Comparison of ENCODE assay signal across 9 cellular contexts in the genomic region with DNA sequence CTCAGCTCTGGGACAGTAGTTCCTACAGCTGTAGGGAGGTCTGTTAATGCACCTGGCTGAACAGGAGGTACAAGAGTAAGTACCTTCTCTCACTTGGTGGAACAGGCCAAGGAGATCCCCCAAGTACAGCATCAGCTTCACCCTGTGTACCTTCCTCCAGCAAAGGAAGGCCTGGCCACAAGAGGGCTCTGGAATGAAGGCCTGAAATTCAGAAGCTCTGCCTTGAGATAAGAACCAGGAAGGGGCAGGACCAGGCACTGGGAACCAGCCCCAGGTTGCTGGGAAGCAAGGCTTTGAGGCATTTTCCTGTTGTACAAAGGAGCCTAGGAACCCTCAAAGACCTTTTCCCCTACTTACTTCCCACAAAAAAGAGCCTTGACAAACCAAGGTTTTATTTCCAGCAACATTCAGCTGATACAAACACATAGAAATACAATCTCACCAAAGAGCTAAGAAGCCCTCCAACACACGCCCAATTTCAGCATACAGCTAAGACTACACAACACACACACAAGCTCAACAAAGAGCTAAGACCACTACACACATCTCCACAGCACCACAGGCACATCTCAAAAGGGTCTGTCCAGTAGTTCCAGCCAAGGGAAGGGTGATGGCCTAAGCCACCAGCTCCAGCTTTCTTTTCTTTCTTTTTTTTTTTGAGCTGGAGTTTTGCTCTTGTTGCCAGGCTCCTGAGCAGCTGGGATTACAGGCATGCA. TPM values are rescaled to one million over a fixed set of nuclear protein-coding genes. Genes with fewer than 3 reads are reported as not detected.
A peak's percentile ranks its signal among the peaks of the same experiment; 100 is the strongest.
DNase-seq lines count a peak whose midpoint lies in the region; ATAC-seq and TF ChIP-seq lines count a peak whose summit lies in the region.
"Had no signal": no experiment of that assay in that cellular context is flagged by ENCODE, and none has a peak within 500 bp of the region (broad histone marks: within the 10 kb centered on the region; RNA-seq: fewer than 3 reads in every experiment).

No MANE protein-coding gene starts in this region.

- H3K36me3 ChIP-seq in body of pancreas (replicated peaks in 1 of 2; ENCODE audit: insufficient read depth in 1 of 2, low read depth in 2 of 2), result peaks cover 15 to 19% of the 10 kb centered on the region in 2 donors
- peaks cover 0 to 44% (median 31%) of the 10 kb centered on the region in 6 donors for H3K36me3 ChIP-seq in spleen

- H3K4me3 ChIP-seq in body of pancreas (no peak overlapping the region), spleen (no peak overlapping the region)
- H3K4me3 ChIP-seq: SK-N-MC had no signal

- WGBS in body of pancreas, 2 donors, result 92 to 93% methylated on average over 1 of the region's 1 CpG
- WGBS in spleen, 5 donors, result 50 to 80% (median 68%) methylated on average over 1 of the region's 1 CpG

- H3K9me3 ChIP-seq in body of pancreas, result no peaks in the 10 kb centered on the region
- no peaks in the 10 kb centered on the region for H3K9me3 ChIP-seq in spleen

- H3K4me1 ChIP-seq in body of pancreas (peaks cover 8% of the 10 kb centered on the region), spleen (peaks cover 0 to 51% (median 23%) of the 10 kb centered on the region in 6 donors)

- H3K27ac ChIP-seq in body of pancreas (peak overlapping the region in 3 of 4 donors; percentile 22 to 67 (median 42)), spleen (peak overlapping the region; percentile 27 to 82 (median 73))
- H3K27ac ChIP-seq: SK-N-MC had no signal

- H3K27me3 ChIP-seq in body of pancreas (no peaks in the 10 kb centered on the region), spleen (replicated peaks in 1 of 7) (no peaks in the 10 kb centered on the region)

- intact Hi-C loops in body of pancreas (cut with DNase I) (loop anchor here (10.0 kb wide), 1 partner anchor 97 kb away; the partner anchor contains the start of gene KLHDC9), spleen (cut with DNase I; ENCODE audit: low total_unique reads) (loop anchor here (5.0 kb wide), 1 partner anchor 100 kb away; the partner anchor contains the start of gene KLHDC9)

- peak; percentile 90 for ATAC-seq in body of pancreas
- no peak for ATAC-seq in HG02870 (IDR thresholded peaks at IDR 0.05; ENCODE audit: unreplicated experiment)

- peak; percentile 18 to 75 (median 65) for TF ChIP-seq CTCF in body of pancreas (IDR thresholded peaks at IDR 0.05)
- TF ChIP-seq CTCF in spleen (IDR thresholded peaks at IDR 0.05 in 8 of 11, conservative IDR thresholded peaks at IDR 0.05 in 3 of 11), result peak; percentile 37 to 80 (median 76)

- no peak for TF ChIP-seq POLR2A in body of pancreas (IDR thresholded peaks at IDR 0.05)
- TF ChIP-seq POLR2A in spleen (IDR thresholded peaks at IDR 0.05), result no peak

- DNase-seq in DMS114 treated with DMSO at 0.1 percent for 48 hours (lab: John Stamatoyannopoulos, UW; ENCODE audit: unreplicated experiment), result peak; percentile 71
- peak; percentile 74 for DNase-seq in HT1080 (ENCODE audit: low read depth)
- peak in 3 of 5 experiments; percentile 19 to 55 (median 21) for DNase-seq in T-helper 2 cell
- peak; percentile 68 to 81 (median 72) for DNase-seq in body of pancreas
- peak; percentile 70 for DNase-seq in iPS-NIHi11 (ENCODE audit: low spot score)
- peak; percentile 84 for DNase-seq in spleen
- no peak for DNase-seq in foreskin melanocyte

RNA-seq across cellular contexts. Expression of gene F11R, which starts 23.5 kb away (rescaled TPM):
- total RNA-seq in HT1080 (2014; rRNA removed; shearing (Covaris generic)), result 6.6 and 10.3 TPM in 2 replicates
- polyA plus RNA-seq in HT1080 (2015; cell fraction: cytosol; rRNA removed), result 9.8 and 13.0 TPM in 2 replicates
- polyA plus RNA-seq in HT1080 (2015; cell fraction: nucleus; rRNA removed), result 15.1 and 20.4 TPM in 2 replicates
- 10 to 100 TPM; 40.2 to 41.5 TPM for total RNA-seq in body of pancreas
- total RNA-seq in spleen, result 10 to 100 TPM; 46.7 to 77.2 (median 56.8) TPM
- 10 to 100 TPM in 1 of 3 donors, 1 to 10 TPM in 2; 6.4 to 16.5 (median 8.4) TPM for polyA plus RNA-seq in spleen

RNA-seq across cellular contexts. Expression of gene TSTD1, which starts 41.3 kb away (rescaled TPM):
- total RNA-seq in HT1080 (2014; rRNA removed; shearing (Covaris generic)), result 0.30 TPM in 1 of 2 replicates, not detected in the other
- not detected in 2 replicates for polyA plus RNA-seq in HT1080 (2015; cell fraction: cytosol; rRNA removed)
- 0.45 and 3.3 TPM in 2 replicates for polyA plus RNA-seq in HT1080 (2015; cell fraction: nucleus; rRNA removed)
- total RNA-seq in body of pancreas (10 to 100 TPM; 49.4 to 90.8 TPM), spleen (10 to 100 TPM; 24.3 to 31.9 (median 29.7) TPM)
- 100 to 1,000 TPM in 1 of 3 donors, 10 to 100 TPM in 2; 87.6 to 141 (median 94.2) TPM for polyA plus RNA-seq in spleen

RNA-seq across cellular contexts. Expression of gene ITLN2, which starts 42.9 kb away (rescaled TPM):
- not detected in 2 replicates for total RNA-seq in HT1080 (2014; rRNA removed; shearing (Covaris generic))
- polyA plus RNA-seq in HT1080 (2015; cell fraction: cytosol; rRNA removed), result not detected in 2 replicates
- polyA plus RNA-seq in HT1080 (2015; cell fraction: nucleus; rRNA removed), result not detected in 2 replicates
- total RNA-seq in body of pancreas (not detected), spleen (not detected)
- not detected for polyA plus RNA-seq in spleen

RNA-seq across cellular contexts. Expression of gene USF1, which starts 48.3 kb away (rescaled TPM):
- total RNA-seq in HT1080 (2014; rRNA removed; shearing (Covaris generic)), result 79.4 and 81.9 TPM in 2 replicates
- polyA plus RNA-seq in HT1080 (2015; cell fraction: cytosol; rRNA removed), result 32.1 and 37.3 TPM in 2 replicates
- polyA plus RNA-seq in HT1080 (2015; cell fraction: nucleus; rRNA removed), result 90.9 and 94.0 TPM in 2 replicates
- 10 to 100 TPM; 32.7 to 46.5 TPM for total RNA-seq in body of pancreas
- total RNA-seq in spleen, result 100 to 1,000 TPM; 113 to 158 (median 123) TPM
- polyA plus RNA-seq in spleen, result 100 to 1,000 TPM; 132 to 339 (median 228) TPM

Comparison
In these comparisons a context has a peak if more than half of its experiments do, and no peak if none do; other contexts are left out.
1. RNA of gene TSTD1, which starts 41.3 kb away (total RNA-seq): 49.4 to 90.8 TPM in body of pancreas and 24.3 to 31.9 TPM in spleen; 0.30 TPM in HT1080; every median in the first group is over 10 times any median in the second.